Comparison of ENCODE assay signal across 22 cellular contexts in genomic region chr5:149847611-149848010, GRCh38.
DNase-seq lines count a peak whose midpoint lies in the region; ATAC-seq and TF ChIP-seq lines count a peak whose summit lies in the region.
"Had no signal": no experiment of that assay in that cellular context is flagged by ENCODE, and none has a peak within 500 bp of the region (broad histone marks: within the 10 kb centered on the region; RNA-seq: fewer than 3 reads in every experiment).

No MANE protein-coding gene starts in this region.

- H3K36me3 ChIP-seq in HEK293 (ENCODE audit: control insufficient read depth in 2 of 2, insufficient read depth in 1 of 2, low read length in 2 of 2) (peaks cover 4 to 24% of the 10 kb centered on the region in 2 experiments; a peak in 2 of 3 replicates), hepatocyte (replicated peaks; ENCODE audit: insufficient read depth, low read depth) (no peaks in the 10 kb centered on the region), neural progenitor cell (no peaks in the 10 kb centered on the region)

- POLR2A ChIA-PET in HEK293 (lab: Yijun Ruan, JAX): interaction anchor here (1.8 kb wide), 1 partner anchor 113 kb away, joined by 4 read pairs; the partner anchor contains the start of gene SLC26A2
- POLR2A ChIA-PET in activated CD8-positive, alpha-beta T cell treated with anti-CD3 and anti-CD28 coated beads for 36 hours (lab: Charles Lee): interaction anchor here (1.0 kb wide), 1 partner anchor 17 kb away, joined by 3 read pairs; no protein-coding TSS in a partner anchor

- H3K4me2 ChIP-seq in hepatocyte: peak overlapping the region; percentile 7
- H3K4me2 ChIP-seq in neural progenitor cell: no peak overlapping the region
- H3K4me2 ChIP-seq: A549, GM23338 had no signal

- H3K9me2 ChIP-seq in hepatocyte (replicated peaks; ENCODE audit: insufficient read depth): no peaks in the 10 kb centered on the region

- H3K9me3 ChIP-seq in HEK293 (ENCODE audit: control insufficient read depth, insufficient read depth, low read depth, low read length) (no peaks in the 10 kb centered on the region), hepatocyte (ENCODE audit: low read depth) (no peaks in the 10 kb centered on the region), neural progenitor cell (ENCODE audit: low read depth) (no peaks in the 10 kb centered on the region)
- H3K9me3 ChIP-seq: A549 had no signal

- no peaks in the 10 kb centered on the region for H3K4me1 Mint-ChIP-seq in central memory CD8-positive, alpha-beta T cell
- peaks cover under 1% of the 10 kb centered on the region for H3K4me1 Mint-ChIP-seq in neural progenitor cell
- H3K4me1 Mint-ChIP-seq in activated CD8-positive, alpha-beta T cell treated with anti-CD3 and anti-CD28 coated beads for 36 hours (ENCODE audit: low read depth): no peaks in the 10 kb centered on the region
- H3K4me1 Mint-ChIP-seq: CD4-positive, alpha-beta memory T cell had no signal

- no peak overlapping the region for H3K9ac ChIP-seq in neural progenitor cell

- H3K36me3 Mint-ChIP-seq in central memory CD8-positive, alpha-beta T cell (ENCODE audit: insufficient read depth): peaks cover 2% of the 10 kb centered on the region
- no peaks in the 10 kb centered on the region for H3K36me3 Mint-ChIP-seq in neural progenitor cell
- peaks cover 21% of the 10 kb centered on the region for H3K36me3 Mint-ChIP-seq in activated CD8-positive, alpha-beta T cell treated with anti-CD3 and anti-CD28 coated beads for 36 hours (ENCODE audit: low read depth)

- CTCF ChIA-PET in HEK293 (lab: Yijun Ruan, JAX): interaction anchor here (0.6 to 22.2 kb wide), 4 partner anchors 8 to 153 kb away, joined by 5 to 355 read pairs (median 6); partner anchors contain the start of genes HMGXB3 and TIGD6
- CTCF ChIA-PET in activated CD8-positive, alpha-beta T cell treated with anti-CD3 and anti-CD28 coated beads for 36 hours (lab: Charles Lee): interaction anchor here (0.7 to 12.2 kb wide), 2 partner anchors 15 to 72 kb away, joined by 3 to 152 read pairs; no protein-coding TSS in a partner anchor

- 75% methylated on average over 15 of the region's 15 CpGs for WGBS in hepatocyte (ENCODE audit: low lambda C conversion rate, missing lambda C conversion rate)

- intact Hi-C loops in activated CD8-positive, alpha-beta T cell treated with anti-CD3 and anti-CD28 coated beads for 36 hours (cut with micrococcal nuclease): no loop called here

- no peak for DNase-seq in central memory CD8-positive, alpha-beta T cell (ENCODE audit: low spot score in 2 of 2)
- DNase-seq in hepatocyte (ENCODE audit: low spot score): no peak
- no peak for DNase-seq in neural progenitor cell (ENCODE audit: low spot score)
- no peak for DNase-seq in activated CD8-positive, alpha-beta T cell treated with anti-CD3 and anti-CD28 coated beads for 36 hours
- no peak for DNase-seq in AG08395 (ENCODE audit: low spot score)
- DNase-seq: 8988T; ACHN; C1 segment of cervical spinal cord; Calu3; CD4-positive, alpha-beta memory T cell; COR-L47; DMS53; DMS79 treated with DMSO at 0.1 percent for 48 hours; GF-D8; H9; HFFc6 had no signal

- TF ChIP-seq CTCF in HEK293 (tag by site-specific recombination; IDR thresholded peaks at IDR 0.05) (no peak), hepatocyte (IDR thresholded peaks at IDR 0.05; ENCODE audit: poor library complexity) (no peak), neural progenitor cell (IDR thresholded peaks at IDR 0.05) (no peak)
- no peak for TF ChIP-seq CTCF in activated CD8-positive, alpha-beta T cell treated with anti-CD3 and anti-CD28 coated beads for 36 hours (IDR thresholded peaks at IDR 0.05)

- peak overlapping the region; percentile 60 for H3K27ac Mint-ChIP-seq in central memory CD8-positive, alpha-beta T cell (ENCODE audit: low read depth)
- H3K27ac Mint-ChIP-seq in neural progenitor cell: peak overlapping the region; percentile 81
- no peak overlapping the region for H3K27ac Mint-ChIP-seq in activated CD8-positive, alpha-beta T cell treated with anti-CD3 and anti-CD28 coated beads for 36 hours
- H3K27ac Mint-ChIP-seq: GM23338, H9, HFFc6 had no signal

- no peaks in the 10 kb centered on the region for H3K27me3 ChIP-seq in hepatocyte
- H3K27me3 ChIP-seq in neural progenitor cell: no peaks in the 10 kb centered on the region

- H2AFZ ChIP-seq in hepatocyte (no peak overlapping the region), neural progenitor cell (replicated peaks) (no peak overlapping the region)
- H2AFZ ChIP-seq: GM23338 had no signal

- H3K27me3 Mint-ChIP-seq in central memory CD8-positive, alpha-beta T cell: no peaks in the 10 kb centered on the region
- H3K27me3 Mint-ChIP-seq in neural progenitor cell (ENCODE audit: insufficient read depth, low read depth): peaks cover 7% of the 10 kb centered on the region
- no peaks in the 10 kb centered on the region for H3K27me3 Mint-ChIP-seq in activated CD8-positive, alpha-beta T cell treated with anti-CD3 and anti-CD28 coated beads for 36 hours
- H3K27me3 Mint-ChIP-seq: CD4-positive, alpha-beta memory T cell had no signal

- no peak for ATAC-seq in central memory CD8-positive, alpha-beta T cell (replicated peaks; ENCODE audit: extremely low read depth, poor library complexity, severe bottlenecking)
- no peak for ATAC-seq in activated CD8-positive, alpha-beta T cell treated with anti-CD3 and anti-CD28 coated beads for 36 hours
- ATAC-seq in GM21717 (IDR thresholded peaks at IDR 0.05; ENCODE audit: unreplicated experiment): no peak
- ATAC-seq in GM18868 (IDR thresholded peaks at IDR 0.05; ENCODE audit: unreplicated experiment): no peak
- ATAC-seq: A549, GM23338, HCT116 had no signal

- H3K4me1 ChIP-seq in HEK293 (ENCODE audit: control insufficient read depth, insufficient read depth, low read length) (no peaks in the 10 kb centered on the region), hepatocyte (ENCODE audit: insufficient read depth) (no peaks in the 10 kb centered on the region), neural progenitor cell (peaks cover 4% of the 10 kb centered on the region)
- H3K4me1 ChIP-seq: A549 had no signal

- H3K27ac ChIP-seq in HEK293 (ENCODE audit: extremely low read depth, low read depth, low read length) (no peak overlapping the region), hepatocyte (no peak overlapping the region), neural progenitor cell (no peak overlapping the region)
- H3K27ac ChIP-seq: A549 had no signal

- H3F3A ChIP-seq in neural progenitor cell (ENCODE audit: low read depth): no peaks in the 10 kb centered on the region

- H3K4me3 ChIP-seq in HEK293 (ENCODE audit: low read depth, low read length) (no peak overlapping the region), hepatocyte (no peak overlapping the region), neural progenitor cell (no peak overlapping the region)
- H3K4me3 ChIP-seq: A549, GM23338 had no signal

- H3K9me3 Mint-ChIP-seq in central memory CD8-positive, alpha-beta T cell: no peaks in the 10 kb centered on the region
- H3K9me3 Mint-ChIP-seq in neural progenitor cell: no peaks in the 10 kb centered on the region
- no peaks in the 10 kb centered on the region for H3K9me3 Mint-ChIP-seq in activated CD8-positive, alpha-beta T cell treated with anti-CD3 and anti-CD28 coated beads for 36 hours
- H3K9me3 Mint-ChIP-seq: CD4-positive, alpha-beta memory T cell; GM23338; H9; HFFc6 had no signal

- H4K20me1 ChIP-seq in hepatocyte (ENCODE audit: insufficient read depth, poor library complexity, severe bottlenecking) (no peaks in the 10 kb centered on the region), neural progenitor cell (ENCODE audit: low read depth) (no peaks in the 10 kb centered on the region)

- no peak overlapping the region for H3K4me3 Mint-ChIP-seq in central memory CD8-positive, alpha-beta T cell
- no peak overlapping the region for H3K4me3 Mint-ChIP-seq in neural progenitor cell
- no peak overlapping the region for H3K4me3 Mint-ChIP-seq in activated CD8-positive, alpha-beta T cell treated with anti-CD3 and anti-CD28 coated beads for 36 hours
- H3K4me3 Mint-ChIP-seq: CD4-positive, alpha-beta memory T cell; GM23338; H9; HFFc6 had no signal

- H3K79me2 ChIP-seq in hepatocyte: no peaks in the 10 kb centered on the region
- no peaks in the 10 kb centered on the region for H3K79me2 ChIP-seq in neural progenitor cell (ENCODE audit: low read depth)

TF ChIP-seq in HEK293, 187 proteins besides CTCF, POLR2A, EP300 and RAD21:
- no peak for TF ChIP-seq ZNF707 (tag by site-specific recombination; IDR thresholded peaks at IDR 0.05)
- no peak for TF ChIP-seq ZNF571 (tag by site-specific recombination; IDR thresholded peaks at IDR 0.05)
- 0 out of 2 replicates have a peak, but pooled peaks have one; percentile 25 for TF ChIP-seq PRDM4 (tag by site-specific recombination; IDR thresholded peaks at IDR 0.05)
